In the genomic region with DNA sequence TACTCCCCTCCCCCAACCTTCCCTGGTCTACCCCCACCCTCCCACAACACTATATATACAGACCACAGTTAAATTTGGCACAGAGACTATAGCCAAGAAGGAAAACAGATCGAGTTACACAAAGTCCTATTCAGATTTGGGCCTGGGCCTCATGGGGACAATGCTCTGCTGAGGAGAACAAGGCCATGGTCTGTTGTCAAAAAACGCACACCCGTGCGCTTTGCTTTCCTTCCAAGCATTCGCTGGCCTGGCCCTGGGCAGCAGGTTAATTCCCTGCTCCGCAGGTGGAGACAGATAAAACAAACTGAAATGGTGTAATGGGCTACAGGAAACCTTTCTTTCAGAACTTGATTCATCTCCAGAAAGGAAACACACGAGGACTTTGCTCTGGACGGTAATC, we compare ENCODE assay signal across 7 cellular contexts.
A peak's percentile ranks its signal among the peaks of the same experiment; 100 is the strongest.
DNase-seq lines count a peak whose midpoint lies in the region; ATAC-seq and TF ChIP-seq lines count a peak whose summit lies in the region.
"Not testable (repeated sequence)": the region's sequence is repeated elsewhere in the genome, so short reads cannot be mapped to it uniquely, and the experiment has no call there.

No MANE protein-coding gene starts in this region.

- H3K36me3 ChIP-seq in HEK293 (ENCODE audit: control insufficient read depth in 2 of 2, insufficient read depth in 1 of 2, low read length in 2 of 2); psoas muscle (ENCODE audit: insufficient read depth in 1 of 2, low read depth in 1 of 2): not testable (repeated sequence)

- intact Hi-C loops in Right ventricle myocardium inferior (cut with DNase I); psoas muscle (cut with DNase I): not testable (repeated sequence)

- peak; percentile 18; the same call in 2 of the 3 replicates for ATAC-seq in SK-N-SH treated with all-trans-retinoic acid at 6 μM for 48 hours
- ATAC-seq in Right ventricle myocardium inferior: peak; percentile 75
- peak; percentile 44 to 78 (median 70) for ATAC-seq in psoas muscle

- not testable (repeated sequence) for H3K4me3 ChIP-seq in HEK293 (ENCODE audit: low read depth, low read length); choroid plexus epithelial cell (ENCODE audit: low read depth, low read length); psoas muscle

- not testable (repeated sequence) for H3K27me3 ChIP-seq in psoas muscle (ENCODE audit: insufficient read depth in 3 of 3, low read length in 2 of 3)

- peak overlapping the region; percentile 77 for H3K27ac ChIP-seq in HEK293 (ENCODE audit: extremely low read depth, low read depth, low read length)
- H3K27ac ChIP-seq in psoas muscle: not testable (repeated sequence)

- H3K4me1 ChIP-seq in HEK293 (ENCODE audit: control insufficient read depth, insufficient read depth, low read length); psoas muscle: not testable (repeated sequence)

- POLR2A ChIA-PET in HEK293 (lab: Yijun Ruan, JAX): not testable (repeated sequence)

- 16 to 34% (median 24%) methylated on average over 5 of the region's 8 CpGs for WGBS in psoas muscle, 3 donors

- not testable (repeated sequence) for H3K9me3 ChIP-seq in HEK293 (ENCODE audit: control insufficient read depth, insufficient read depth, low read depth, low read length); psoas muscle

- CTCF ChIA-PET in HEK293 (lab: Yijun Ruan, JAX): not testable (repeated sequence)

- DNase-seq in choroid plexus epithelial cell (ENCODE audit: low read depth) (peak; percentile 29), left kidney (ENCODE audit: low read depth, low spot score) (peak; percentile 33), myocyte (ENCODE audit: low read depth) (peak; percentile 11)
- DNase-seq in Right ventricle myocardium inferior (ENCODE audit: missing footprints); psoas muscle: not testable (repeated sequence)

- not testable (repeated sequence) for TF ChIP-seq CTCF in HEK293 (tag by site-specific recombination; IDR thresholded peaks at IDR 0.05); choroid plexus epithelial cell (conservative IDR thresholded peaks at IDR 0.05; ENCODE audit: low read depth, low read length); psoas muscle (IDR thresholded peaks at IDR 0.05)

Comparison
In these comparisons a context has a peak if more than half of its experiments do, and no peak if none do; other contexts are left out.
1. ATAC-seq: peak in every context shown above with its lines; median percentile 75 in Right ventricle myocardium inferior; 70 in psoas muscle; 18 in SK-N-SH treated with all-trans-retinoic acid at 6 μM for 48 hours.